In genomic region chr1:112369389-112370285, GRCh38 we compare ENCODE assay signal across 9 cellular contexts. TPM values are rescaled to one million over a fixed set of nuclear protein-coding genes. Genes with fewer than 3 reads are reported as not detected.
DNase-seq lines count a peak whose midpoint lies in the region; ATAC-seq and TF ChIP-seq lines count a peak whose summit lies in the region.
"Had no signal": no experiment of that assay in that cellular context is flagged by ENCODE, and none has a peak within 500 bp of the region (broad histone marks: within the 10 kb centered on the region; RNA-seq: fewer than 3 reads in every experiment).

No MANE protein-coding gene starts in this region.

- H3K4me3 Mint-ChIP-seq in T-cell = no peak overlapping the region
- no peak overlapping the region for H3K4me3 Mint-ChIP-seq in activated naive CD8-positive, alpha-beta T cell treated with anti-CD3 and anti-CD28 coated beads, Interleukin-2, amount 50 U/mL, for 24 hours
- H3K4me3 Mint-ChIP-seq: stimulated activated naive CD8-positive, alpha-beta T cell treated with anti-CD3 and anti-CD28 coated beads, Interleukin-15, Interleukin-2, amounts not matched to agents 100 ng/mL and 50 ng/mL, for 24 hours had no signal

- no peak overlapping the region for H3K27ac Mint-ChIP-seq in T-cell
- H3K27ac Mint-ChIP-seq in activated naive CD8-positive, alpha-beta T cell treated with anti-CD3 and anti-CD28 coated beads, Interleukin-2, amount 50 U/mL, for 24 hours = no peak overlapping the region
- H3K27ac Mint-ChIP-seq: stimulated activated naive CD8-positive, alpha-beta T cell treated with anti-CD3 and anti-CD28 coated beads, Interleukin-15, Interleukin-2, amounts not matched to agents 100 ng/mL and 50 ng/mL, for 24 hours had no signal

- POLR2A ChIA-PET in T-cell (lab: Charles Lee) = no interaction called here

- CTCF ChIA-PET in T-cell (lab: Charles Lee) = interaction anchor here (0.6 to 1.2 kb wide), 6 partner anchors 12 to 653 kb away, joined by 3 to 4 read pairs (median 3); no protein-coding TSS in a partner anchor

- peaks cover 4 to 6% (median 4%) of the 10 kb centered on the region in 3 donors for H3K4me1 Mint-ChIP-seq in T-cell
- H3K4me1 Mint-ChIP-seq in activated naive CD8-positive, alpha-beta T cell treated with anti-CD3 and anti-CD28 coated beads, Interleukin-2, amount 50 U/mL, for 24 hours = no peaks in the 10 kb centered on the region

- no peaks in the 10 kb centered on the region for H3K9me3 Mint-ChIP-seq in T-cell
- H3K9me3 Mint-ChIP-seq in activated naive CD8-positive, alpha-beta T cell treated with anti-CD3 and anti-CD28 coated beads, Interleukin-2, amount 50 U/mL, for 24 hours = no peaks in the 10 kb centered on the region
- H3K9me3 Mint-ChIP-seq: stimulated activated naive CD8-positive, alpha-beta T cell treated with anti-CD3 and anti-CD28 coated beads, Interleukin-15, Interleukin-2, amounts not matched to agents 100 ng/mL and 50 ng/mL, for 24 hours had no signal

- no peaks in the 10 kb centered on the region for H3K36me3 Mint-ChIP-seq in T-cell
- H3K36me3 Mint-ChIP-seq in activated naive CD8-positive, alpha-beta T cell treated with anti-CD3 and anti-CD28 coated beads, Interleukin-2, amount 50 U/mL, for 24 hours (ENCODE audit: low read depth) = no peaks in the 10 kb centered on the region

- TF ChIP-seq CTCF in GM12874 (IDR thresholded peaks at IDR 0.05; ENCODE audit: insufficient read depth, low read depth, low read length) (peak; percentile 98), retinal pigment epithelial cell (conservative IDR thresholded peaks at IDR 0.05; ENCODE audit: low read depth, low read length) (peak; percentile 98)

- peak; percentile 54 for DNase-seq in NCI-H128 (lab: John Stamatoyannopoulos, UW; ENCODE audit: unreplicated experiment)
- DNase-seq in T-cell = peak; percentile 47 to 85 (median 75)
- peak; percentile 90 for DNase-seq in activated naive CD8-positive, alpha-beta T cell treated with anti-CD3 and anti-CD28 coated beads, Interleukin-2, amount 50 U/mL, for 24 hours
- DNase-seq in left cardiac atrium = peak; percentile 93
- peak; percentile 30 for DNase-seq in retinal pigment epithelial cell (ENCODE audit: low read depth)

- peaks cover 41 to 42% of the 10 kb centered on the region in 2 donors for H3K27me3 Mint-ChIP-seq in T-cell
- H3K27me3 Mint-ChIP-seq in activated naive CD8-positive, alpha-beta T cell treated with anti-CD3 and anti-CD28 coated beads, Interleukin-2, amount 50 U/mL, for 24 hours = peaks cover 41% of the 10 kb centered on the region

- H3K4me3 ChIP-seq in retinal pigment epithelial cell (ENCODE audit: low read length) = no peak overlapping the region

- intact Hi-C loops in left cardiac atrium (cut with DNase I) = no loop called here

- ATAC-seq in HG02623 (IDR thresholded peaks at IDR 0.05; ENCODE audit: unreplicated experiment) (peak; percentile 93), T-cell (replicated peaks in 1 of 4) (peak; percentile 99 to 100 (median 100)), left cardiac atrium (peak; percentile 99), HG02870 (IDR thresholded peaks at IDR 0.05; ENCODE audit: unreplicated experiment) (no peak)
- ATAC-seq in activated naive CD8-positive, alpha-beta T cell treated with anti-CD3 and anti-CD28 coated beads, Interleukin-2, amount 50 U/mL, for 24 hours = peak; percentile 97

RNA-seq across cellular contexts. Expression of gene CTTNBP2NL, which starts 26.4 kb away (rescaled TPM):
- total RNA-seq in T-cell = 1 to 10 TPM in 1 of 5 donors, under 1 TPM in 4; 0.37 to 1.1 (median 0.51) TPM
- total RNA-seq in left cardiac atrium = 10 to 100 TPM; 17.1 to 24.3 TPM

Comparison
In these comparisons a context has a peak if more than half of its experiments do, and no peak if none do; other contexts are left out.
1. DNase-seq: peak in every context shown above with its lines; median percentile 93 in left cardiac atrium; 90 in activated naive CD8-positive, alpha-beta T cell treated with anti-CD3 and anti-CD28 coated beads, Interleukin-2, amount 50 U/mL, for 24 hours; 75 in T-cell; 54 in NCI-H128; 30 in retinal pigment epithelial cell.
2. RNA of gene CTTNBP2NL, which starts 26.4 kb away (total RNA-seq): 17.1 to 24.3 TPM in left cardiac atrium; 0.37 to 1.1 TPM in T-cell; every median in the first group is over 4 times any median in the second.